In the genomic region with DNA sequence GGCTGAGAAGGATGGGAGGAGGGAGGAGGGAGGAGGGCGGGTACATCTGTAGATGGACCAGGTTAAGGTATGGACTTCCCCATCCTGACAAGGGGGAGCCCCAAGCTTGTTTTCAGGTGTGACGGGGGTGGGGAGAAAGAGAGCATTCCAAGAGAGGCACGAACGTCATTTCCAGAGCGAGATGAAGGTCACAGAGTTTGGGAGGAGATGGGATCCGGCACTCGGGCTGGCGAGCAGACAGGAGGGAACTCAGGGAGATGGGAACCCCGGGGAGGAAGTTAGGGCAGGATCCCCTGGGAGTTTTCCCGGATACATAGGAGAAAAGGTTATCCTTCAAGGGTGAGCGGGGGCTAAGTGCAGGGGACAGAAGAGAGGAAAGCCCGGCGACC, we compare ENCODE assay signal across 12 cellular contexts.
A peak's percentile ranks its signal among the peaks of the same experiment; 100 is the strongest.
DNase-seq lines count a peak whose midpoint lies in the region; ATAC-seq and TF ChIP-seq lines count a peak whose summit lies in the region.
"Had no signal": no experiment of that assay in that cellular context is flagged by ENCODE, and none has a peak within 500 bp of the region (broad histone marks: within the 10 kb centered on the region; RNA-seq: fewer than 3 reads in every experiment).

No MANE protein-coding gene starts in this region.

- TF ChIP-seq CTCF in AG09309 (IDR thresholded peaks at IDR 0.05; ENCODE audit: control insufficient read depth, insufficient read depth, low read depth, low read length, missing control alignments) (no peak), WTC11 (IDR thresholded peaks at IDR 0.05) (no peak), osteocyte (IDR thresholded peaks at IDR 0.05) (no peak), GM10266 (IDR thresholded peaks at IDR 0.05; ENCODE audit: control insufficient read depth, insufficient read depth, low read depth, missing control alignments) (no peak)

- peak overlapping the region; percentile 20 for H3K4me3 ChIP-seq in AG09309 (ENCODE audit: control insufficient read depth, low read depth, low read length)
- H3K4me3 ChIP-seq: SJCRH30 had no signal

- DNase-seq in AG09309 (ENCODE audit: low read depth) = no peak
- peak; percentile 46 for DNase-seq in WTC11 (ENCODE audit: low spot score)
- peak; percentile 49 for DNase-seq in left cardiac atrium
- no peak for DNase-seq in osteocyte (ENCODE audit: extremely low spot score, unreplicated experiment)
- no peak for DNase-seq in kidney glomerular epithelial cell (lab: John Stamatoyannopoulos, UW)
- DNase-seq in GM10266 (ENCODE audit: extremely low spot score) = no peak
- DNase-seq in DMS153 treated with DMSO at 0.1 percent for 48 hours (lab: John Stamatoyannopoulos, UW; ENCODE audit: unreplicated experiment) = no peak
- DNase-seq: activated CD4-positive, alpha-beta T cell treated with anti-CD3 and anti-CD28 coated beads, Interleukin-2, amount 50 U/mL, for 48 hours; immature natural killer cell; NCI-H2029 treated with DMSO at 0.1 percent for 48 hours had no signal

- POLR2A ChIA-PET in WTC11 (lab: Charles Lee) = interaction anchor here (1.7 kb wide), 1 partner anchor 10 kb away, joined by 6 read pairs; no protein-coding TSS in a partner anchor

- H3K27ac Mint-ChIP-seq in WTC11 (peak overlapping the region; percentile 99), osteocyte (ENCODE audit: unreplicated experiment) (no peak overlapping the region)
- H3K27ac Mint-ChIP-seq: immature natural killer cell had no signal

- peaks cover 4% of the 10 kb centered on the region for H3K9me3 Mint-ChIP-seq in WTC11
- H3K9me3 Mint-ChIP-seq in osteocyte (ENCODE audit: unreplicated experiment) = no peaks in the 10 kb centered on the region
- H3K9me3 Mint-ChIP-seq: immature natural killer cell had no signal

- peaks cover 82% of the 10 kb centered on the region for H3K4me1 Mint-ChIP-seq in WTC11
- peaks cover 30% of the 10 kb centered on the region for H3K4me1 Mint-ChIP-seq in osteocyte (ENCODE audit: unreplicated experiment)

- CTCF ChIA-PET in WTC11 (lab: Charles Lee) = interaction anchor here (0.7 to 1.4 kb wide), 5 partner anchors 23 to 394 kb away, joined by 3 to 6 read pairs (median 4); no protein-coding TSS in a partner anchor

- H3K36me3 Mint-ChIP-seq in WTC11 (peaks cover 7% of the 10 kb centered on the region), osteocyte (ENCODE audit: unreplicated experiment) (no peaks in the 10 kb centered on the region)
- H3K36me3 Mint-ChIP-seq: immature natural killer cell had no signal

- ATAC-seq in WTC11 (peak; percentile 38), left cardiac atrium (peak; percentile 8 to 44), GM21619 (IDR thresholded peaks at IDR 0.05; ENCODE audit: unreplicated experiment) (no peak)

- H3K4me3 Mint-ChIP-seq in WTC11 (peak overlapping the region; percentile 64), osteocyte (ENCODE audit: unreplicated experiment) (peak overlapping the region; percentile 50)
- H3K4me3 Mint-ChIP-seq: immature natural killer cell had no signal

- intact Hi-C loops in left cardiac atrium (cut with DNase I) = no loop called here

- H3K27me3 Mint-ChIP-seq in WTC11 (ENCODE audit: low read depth) = no peaks in the 10 kb centered on the region
- no peaks in the 10 kb centered on the region for H3K27me3 Mint-ChIP-seq in osteocyte (ENCODE audit: unreplicated experiment)

TF ChIP-seq in WTC11, 78 proteins besides CTCF, POLR2A, EP300 and RAD21:
- TF ChIP-seq PRRX2 (CRISPR knock-in tag; IDR thresholded peaks at IDR 0.05) = no peak
- TF ChIP-seq, protein P1, sequence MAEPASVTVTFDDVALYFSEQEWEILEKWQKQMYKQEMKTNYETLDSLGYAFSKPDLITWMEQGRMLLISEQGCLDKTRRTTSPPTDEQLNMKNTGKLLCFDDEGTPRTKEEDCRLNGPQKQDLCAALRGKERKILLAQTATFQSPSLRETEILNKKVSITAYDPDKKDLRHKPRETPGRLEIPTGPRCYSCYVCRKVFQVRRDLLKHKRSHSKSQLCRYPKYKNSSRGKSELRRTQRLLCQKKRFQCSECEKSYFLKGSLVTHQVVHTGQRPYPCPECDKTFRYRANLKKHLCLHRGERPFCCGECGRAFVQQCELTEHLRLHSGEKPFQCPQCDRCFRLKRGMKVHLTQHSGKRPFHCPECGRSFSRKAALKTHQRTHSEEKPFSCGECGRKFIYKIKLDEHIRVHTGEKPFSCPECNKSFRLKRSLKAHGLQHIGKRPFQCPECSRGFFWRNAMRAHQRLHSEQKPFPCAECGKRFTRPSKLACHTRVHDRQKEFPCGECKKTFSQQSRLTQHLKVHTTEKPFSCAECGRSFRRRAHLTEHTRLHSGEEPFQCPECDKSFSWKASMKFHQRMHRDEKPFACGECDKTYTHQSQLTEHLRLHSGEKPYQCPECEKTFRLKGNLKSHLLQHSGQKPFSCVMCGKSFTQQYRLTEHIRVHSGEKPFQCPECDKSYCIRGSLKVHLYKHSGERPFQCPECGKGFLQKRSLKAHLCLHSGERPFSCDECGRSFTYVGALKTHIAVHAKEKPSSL (CRISPR knock-in tag; conservative IDR thresholded peaks at IDR 0.05) = no peak
- TF ChIP-seq CREB1 (CRISPR knock-in tag; IDR thresholded peaks at IDR 0.05) = no peak
- no peak for TF ChIP-seq SOX15 (CRISPR knock-in tag; IDR thresholded peaks at IDR 0.05)
- no peak for TF ChIP-seq RELA (CRISPR knock-in tag; IDR thresholded peaks at IDR 0.05; ENCODE audit: borderline replicate concordance)
- no peak for TF ChIP-seq ATF1 (CRISPR knock-in tag; IDR thresholded peaks at IDR 0.05)
- no peak for TF ChIP-seq ZNF263 (CRISPR knock-in tag; IDR thresholded peaks at IDR 0.05; ENCODE audit: low read depth)
- 0 out of 2 replicates have a peak, but pooled peaks have one; percentile 19 for TF ChIP-seq ZNF423 (CRISPR knock-in tag; IDR thresholded peaks at IDR 0.05)

Comparison
In these comparisons a context has a peak if more than half of its experiments do, and no peak if none do; other contexts are left out.
1. DNase-seq: peak in WTC11 (single experiment) and left cardiac atrium (single experiment); none in AG09309 (single experiment), osteocyte (single experiment), kidney glomerular epithelial cell (single experiment), GM10266 (single experiment) and DMS153 treated with DMSO at 0.1 percent for 48 hours (single experiment).